30 cellular contexts compared by ENCODE assay signal in genomic region chr13:33751151-33751550, GRCh38.
DNase-seq lines count a peak whose midpoint lies in the region; ATAC-seq, FAIRE-seq and TF ChIP-seq lines count a peak whose summit lies in the region.
"Had no signal": no experiment of that assay in that cellular context is flagged by ENCODE, and none has a peak within 500 bp of the region (broad histone marks: within the 10 kb centered on the region; RNA-seq: fewer than 3 reads in every experiment).

No MANE protein-coding gene starts in this region.

- H3K9ac ChIP-seq in mammary epithelial cell (ENCODE audit: insufficient read depth, low read length): no peak overlapping the region
- H3K9ac ChIP-seq in astrocyte (ENCODE audit: low read length): no peak overlapping the region

- peak; percentile 11 for DNase-seq in mammary epithelial cell
- DNase-seq in breast epithelium (ENCODE audit: low spot score in 2 of 2): no peak
- peak; percentile 87 for DNase-seq in astrocyte (ENCODE audit: low read depth)
- peak; percentile 76 for DNase-seq in fibroblast of the aortic adventitia (ENCODE audit: low read depth)
- DNase-seq in ascending aorta (ENCODE audit: low spot score in 2 of 2): no peak
- DNase-seq in tibial artery: no peak
- DNase-seq in NCI-H1417 (lab: John Stamatoyannopoulos, UW): no peak
- DNase-seq: activated CD4-positive, alpha-beta T cell treated with anti-CD3 and anti-CD28 coated beads, Interleukin-2, amount 10 ng/mL, durations not matched to agents 7 days and 5 days; activated CD8-positive, alpha-beta memory T cell treated with anti-CD3 and anti-CD28 coated beads, Interleukin-2, amount 50 U/mL, for 4 hours; activated naive CD8-positive, alpha-beta T cell treated with anti-CD3 and anti-CD28 coated beads, Interleukin-2, amount 50 U/mL, for 24 hours; CD4-positive, CD25-positive, alpha-beta regulatory T cell; endodermal cell; GF-D8; GOT3; kidney; NCI-H1930; NCI-H345; NCI-H82; occipital lobe; stimulated activated CD4-positive, alpha-beta T cell treated with anti-CD3 and anti-CD28 coated beads, Interleukin-12 subunit alpha, Interleukin-12 subunit beta, amount 100 ng/mL, for 4 hours; T-helper 1 cell; upper lobe of right lung had no signal

- H3K4me1 Mint-ChIP-seq in astrocyte (ENCODE audit: low read depth, unreplicated experiment): no peaks in the 10 kb centered on the region
- H3K4me1 Mint-ChIP-seq: activated CD4-positive, alpha-beta T cell treated with anti-CD3 and anti-CD28 coated beads, Interleukin-2, amount 10 ng/mL, durations not matched to agents 7 days and 5 days; activated naive CD8-positive, alpha-beta T cell treated with anti-CD3 and anti-CD28 coated beads, Interleukin-2, amount 50 U/mL, for 24 hours; CD4-positive, CD25-positive, alpha-beta regulatory T cell had no signal

- TF ChIP-seq CTCF in mammary epithelial cell (conservative IDR thresholded peaks at IDR 0.05 in 1 of 2, IDR thresholded peaks at IDR 0.05 in 1 of 2; ENCODE audit: extremely low read depth in 1 of 2, insufficient read depth in 1 of 2, low read depth in 1 of 2, low read length in 2 of 2) (no peak), breast epithelium (IDR thresholded peaks at IDR 0.05) (no peak), astrocyte (IDR thresholded peaks at IDR 0.05; ENCODE audit: insufficient read depth, low read depth, low read length) (no peak), fibroblast of the aortic adventitia (IDR thresholded peaks at IDR 0.05; ENCODE audit: insufficient read depth, low read length) (no peak), ascending aorta (IDR thresholded peaks at IDR 0.05) (no peak), tibial artery (IDR thresholded peaks at IDR 0.05) (no peak)

- H2AFZ ChIP-seq in mammary epithelial cell (ENCODE audit: low read depth, low read length): no peak overlapping the region
- H2AFZ ChIP-seq in astrocyte (ENCODE audit: low read depth, low read length): no peak overlapping the region

- BruUV-seq in mammary epithelial cell (replicated peaks; lab: Mats Ljungman, UMichigan): no TSS peak

- no peak overlapping the region for H3K4me3 ChIP-seq in mammary epithelial cell (replicated peaks in 1 of 3; ENCODE audit: insufficient read depth in 1 of 3, low read depth in 2 of 3, low read length in 3 of 3)
- no peak overlapping the region for H3K4me3 ChIP-seq in breast epithelium
- no peak overlapping the region for H3K4me3 ChIP-seq in astrocyte (ENCODE audit: insufficient read depth, low read depth, low read length)
- H3K4me3 ChIP-seq in fibroblast of the aortic adventitia (ENCODE audit: low read depth, low read length): no peak overlapping the region
- no peak overlapping the region for H3K4me3 ChIP-seq in ascending aorta
- no peak overlapping the region for H3K4me3 ChIP-seq in tibial artery
- H3K4me3 ChIP-seq: lung, right atrium auricular region, upper lobe of right lung had no signal

- peaks cover 2% of the 10 kb centered on the region for H3K27me3 Mint-ChIP-seq in astrocyte (ENCODE audit: low read depth, unreplicated experiment)
- H3K27me3 Mint-ChIP-seq: activated naive CD8-positive, alpha-beta T cell treated with anti-CD3 and anti-CD28 coated beads, Interleukin-2, amount 50 U/mL, for 24 hours; CD4-positive, CD25-positive, alpha-beta regulatory T cell had no signal

- FAIRE-seq in astrocyte (lab: Jason Lieb, UNC): no peak
- FAIRE-seq: frontal cortex, GM12891, kidney had no signal

- H3K27me3 ChIP-seq in mammary epithelial cell (ENCODE audit: insufficient read depth, low read length) (no peaks in the 10 kb centered on the region), breast epithelium (no peaks in the 10 kb centered on the region), astrocyte (ENCODE audit: insufficient read depth, low read length) (no peaks in the 10 kb centered on the region), ascending aorta (no peaks in the 10 kb centered on the region), tibial artery (no peaks in the 10 kb centered on the region)
- H3K27me3 ChIP-seq: right atrium auricular region, upper lobe of right lung had no signal

- H3K9me3 Mint-ChIP-seq in astrocyte (ENCODE audit: unreplicated experiment): no peaks in the 10 kb centered on the region
- H3K9me3 Mint-ChIP-seq: activated naive CD8-positive, alpha-beta T cell treated with anti-CD3 and anti-CD28 coated beads, Interleukin-2, amount 50 U/mL, for 24 hours; activated T-helper 2 cell treated with anti-CD3 and anti-CD28 coated beads, Interferon-gamma antibody, Interleukin-2, Interleukin-4, amounts not matched to agents 10 μg/mL and 5 μg/mL and 100 μg/mL, durations not matched to agents 14 hours and 24 hours and 36 hours; endodermal cell had no signal

- TF ChIP-seq POLR2A in breast epithelium (IDR thresholded peaks at IDR 0.05): no peak

- no peak for ATAC-seq in HG02571 (IDR thresholded peaks at IDR 0.05; ENCODE audit: unreplicated experiment)
- ATAC-seq: activated naive CD8-positive, alpha-beta T cell treated with anti-CD3 and anti-CD28 coated beads, Interleukin-2, amount 50 U/mL, for 24 hours; Right ventricle myocardium inferior; upper lobe of right lung had no signal

- no peak overlapping the region for H3K4me3 Mint-ChIP-seq in astrocyte (ENCODE audit: unreplicated experiment)
- H3K4me3 Mint-ChIP-seq: activated CD4-positive, alpha-beta T cell treated with anti-CD3 and anti-CD28 coated beads, Interleukin-2, amount 10 ng/mL, durations not matched to agents 7 days and 5 days; activated naive CD8-positive, alpha-beta T cell treated with anti-CD3 and anti-CD28 coated beads, Interleukin-2, amount 50 U/mL, for 24 hours; CD4-positive, CD25-positive, alpha-beta regulatory T cell; endodermal cell had no signal

- in situ Hi-C loops in mammary epithelial cell (cut with MboI; ENCODE audit: low sequenced_read_pairs in 2 of 2): no loop called here

- H3K9me3 ChIP-seq in mammary epithelial cell (replicated peaks; ENCODE audit: insufficient read depth, low read length) (no peaks in the 10 kb centered on the region), breast epithelium (peaks cover 0 to 5% of the 10 kb centered on the region in 2 donors), astrocyte (ENCODE audit: insufficient read depth, low read depth, low read length) (peaks cover 7% of the 10 kb centered on the region), ascending aorta (no peaks in the 10 kb centered on the region), tibial artery (no peaks in the 10 kb centered on the region)
- H3K9me3 ChIP-seq: right atrium auricular region, upper lobe of right lung had no signal

- H4K20me1 ChIP-seq in mammary epithelial cell (ENCODE audit: insufficient read depth, low read length) (no peaks in the 10 kb centered on the region), astrocyte (ENCODE audit: insufficient read depth, low read length) (no peaks in the 10 kb centered on the region)

- intact Hi-C loops in mammary epithelial cell (cut with micrococcal nuclease) (no loop called here), breast epithelium (cut with DNase I; ENCODE audit: low total_unique reads) (no loop called here), ascending aorta (cut with DNase I) (no loop called here), tibial artery (cut with DNase I; ENCODE audit: low total_unique reads) (no loop called here)

- WGBS in mammary epithelial cell (ENCODE audit: low coverage, missing lambda C conversion rate): 53% methylated on average over 2 of the region's 2 CpGs

- no peak overlapping the region for H3K4me2 ChIP-seq in mammary epithelial cell (ENCODE audit: insufficient read depth, low read depth, low read length)
- H3K4me2 ChIP-seq in astrocyte (ENCODE audit: low read length): no peak overlapping the region

- H3K27ac ChIP-seq in mammary epithelial cell (ENCODE audit: insufficient read depth, low read depth, low read length) (no peak overlapping the region), breast epithelium (no peak overlapping the region), astrocyte (ENCODE audit: low read depth, low read length) (no peak overlapping the region), ascending aorta (no peak overlapping the region), tibial artery (no peak overlapping the region)
- H3K27ac ChIP-seq: 22Rv1, right atrium auricular region, upper lobe of right lung had no signal

- no peaks in the 10 kb centered on the region for H3K4me1 ChIP-seq in mammary epithelial cell (ENCODE audit: insufficient read depth, low read length)
- no peaks in the 10 kb centered on the region for H3K4me1 ChIP-seq in breast epithelium
- no peaks in the 10 kb centered on the region for H3K4me1 ChIP-seq in astrocyte (ENCODE audit: insufficient read depth, low read length)
- no peaks in the 10 kb centered on the region for H3K4me1 ChIP-seq in ascending aorta
- no peaks in the 10 kb centered on the region for H3K4me1 ChIP-seq in tibial artery
- H3K4me1 ChIP-seq: right atrium auricular region, upper lobe of right lung had no signal

- H3K36me3 ChIP-seq in mammary epithelial cell (ENCODE audit: insufficient read depth, low read length): no peaks in the 10 kb centered on the region
- H3K36me3 ChIP-seq in breast epithelium: no peaks in the 10 kb centered on the region
- no peaks in the 10 kb centered on the region for H3K36me3 ChIP-seq in astrocyte (ENCODE audit: insufficient read depth, low read length)
- no peaks in the 10 kb centered on the region for H3K36me3 ChIP-seq in ascending aorta
- H3K36me3 ChIP-seq in tibial artery: no peaks in the 10 kb centered on the region
- H3K36me3 ChIP-seq: right atrium auricular region, upper lobe of right lung had no signal

- no peak overlapping the region for H3K27ac Mint-ChIP-seq in astrocyte (ENCODE audit: unreplicated experiment)
- H3K27ac Mint-ChIP-seq: activated CD4-positive, alpha-beta T cell treated with anti-CD3 and anti-CD28 coated beads, Interleukin-2, amount 10 ng/mL, durations not matched to agents 7 days and 5 days; activated naive CD8-positive, alpha-beta T cell treated with anti-CD3 and anti-CD28 coated beads, Interleukin-2, amount 50 U/mL, for 24 hours; activated T-helper 2 cell treated with anti-CD3 and anti-CD28 coated beads, Interferon-gamma antibody, Interleukin-2, Interleukin-4, amounts not matched to agents 10 μg/mL and 5 μg/mL and 100 μg/mL, durations not matched to agents 14 hours and 24 hours and 36 hours; CD4-positive, CD25-positive, alpha-beta regulatory T cell; endodermal cell had no signal

- H3K79me2 ChIP-seq in mammary epithelial cell (ENCODE audit: insufficient read depth, low read length) (no peaks in the 10 kb centered on the region), astrocyte (ENCODE audit: insufficient read depth, low read length) (no peaks in the 10 kb centered on the region)

- CTCF ChIA-PET in mammary epithelial cell (lab: Charles Lee; ENCODE audit: low non-redundant PET): no interaction called here

- H3K36me3 Mint-ChIP-seq in astrocyte (ENCODE audit: low read depth, unreplicated experiment): no peaks in the 10 kb centered on the region
- H3K36me3 Mint-ChIP-seq: CD4-positive, CD25-positive, alpha-beta regulatory T cell had no signal

- dilution Hi-C loops in mammary epithelial cell (cut with HindIII; ENCODE audit: low sequenced_read_pairs): no loop called here

Comparison
In these comparisons a context has a peak if more than half of its experiments do, and no peak if none do; other contexts are left out.
1. DNase-seq: peak in mammary epithelial cell (single experiment), astrocyte (single experiment) and fibroblast of the aortic adventitia (single experiment); none in breast epithelium (0 of 2), ascending aorta (0 of 2), tibial artery (0 of 2) and NCI-H1417 (0 of 3).